In the genomic region with DNA sequence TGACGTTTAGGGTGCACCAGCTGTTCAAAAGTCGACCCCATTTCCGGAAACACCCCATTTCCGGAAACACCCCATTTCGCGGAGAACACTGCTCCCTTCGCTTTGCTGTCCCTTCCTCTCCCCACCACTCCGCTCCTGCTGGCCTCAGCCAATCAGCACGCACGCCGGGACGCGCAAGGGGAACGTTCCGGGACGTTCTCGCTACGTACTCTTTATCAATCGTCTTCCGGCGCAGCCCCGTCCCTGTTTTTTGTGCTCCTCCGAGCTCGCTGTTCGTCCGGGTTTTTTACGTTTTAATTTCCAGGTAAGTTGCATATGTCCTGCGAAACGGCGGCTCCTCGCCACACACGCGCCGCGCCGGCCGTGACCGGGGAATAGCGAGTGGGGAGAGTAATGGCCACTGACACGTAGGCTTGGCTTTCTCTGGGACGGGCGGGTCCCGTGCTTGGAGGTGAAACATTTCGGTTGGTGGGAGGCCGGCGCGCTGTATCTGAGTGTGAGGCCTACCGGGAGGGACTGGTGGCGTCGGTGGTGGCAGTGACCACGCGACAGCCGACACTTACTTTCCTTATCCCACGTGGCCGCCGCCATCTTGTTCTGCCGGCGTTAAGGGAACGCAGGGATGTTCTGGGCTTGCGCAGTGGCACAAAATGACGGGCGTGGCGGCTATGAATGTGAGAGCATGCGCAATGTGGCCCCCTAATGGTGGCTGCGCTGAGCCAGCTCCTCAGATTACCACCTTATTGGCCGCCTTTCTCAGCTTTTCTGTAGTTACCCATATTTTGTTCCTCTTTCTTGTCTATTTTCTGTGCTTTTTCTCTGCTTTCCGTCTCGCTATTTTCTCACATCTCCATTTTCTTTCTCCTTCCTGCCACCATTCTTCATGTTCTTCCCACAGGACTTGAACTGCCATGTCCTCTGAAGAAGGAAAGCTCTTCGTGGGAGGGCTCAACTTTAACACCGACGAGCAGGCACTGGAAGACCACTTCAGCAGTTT, we compare ENCODE assay signal across 1 cellular context.
TF ChIP-seq lines count a peak whose summit lies in the region.

RBM3 (plus strand) TSS at position 215 of the 997 bp plus-strand sequence; CDS start at position 912, 697 bp downstream.

TF ChIP-seq in HepG2, 621 proteins besides CTCF, POLR2A, EP300 and RAD21 (continued from another document and continues in another):
- TF ChIP-seq, protein P1, sequence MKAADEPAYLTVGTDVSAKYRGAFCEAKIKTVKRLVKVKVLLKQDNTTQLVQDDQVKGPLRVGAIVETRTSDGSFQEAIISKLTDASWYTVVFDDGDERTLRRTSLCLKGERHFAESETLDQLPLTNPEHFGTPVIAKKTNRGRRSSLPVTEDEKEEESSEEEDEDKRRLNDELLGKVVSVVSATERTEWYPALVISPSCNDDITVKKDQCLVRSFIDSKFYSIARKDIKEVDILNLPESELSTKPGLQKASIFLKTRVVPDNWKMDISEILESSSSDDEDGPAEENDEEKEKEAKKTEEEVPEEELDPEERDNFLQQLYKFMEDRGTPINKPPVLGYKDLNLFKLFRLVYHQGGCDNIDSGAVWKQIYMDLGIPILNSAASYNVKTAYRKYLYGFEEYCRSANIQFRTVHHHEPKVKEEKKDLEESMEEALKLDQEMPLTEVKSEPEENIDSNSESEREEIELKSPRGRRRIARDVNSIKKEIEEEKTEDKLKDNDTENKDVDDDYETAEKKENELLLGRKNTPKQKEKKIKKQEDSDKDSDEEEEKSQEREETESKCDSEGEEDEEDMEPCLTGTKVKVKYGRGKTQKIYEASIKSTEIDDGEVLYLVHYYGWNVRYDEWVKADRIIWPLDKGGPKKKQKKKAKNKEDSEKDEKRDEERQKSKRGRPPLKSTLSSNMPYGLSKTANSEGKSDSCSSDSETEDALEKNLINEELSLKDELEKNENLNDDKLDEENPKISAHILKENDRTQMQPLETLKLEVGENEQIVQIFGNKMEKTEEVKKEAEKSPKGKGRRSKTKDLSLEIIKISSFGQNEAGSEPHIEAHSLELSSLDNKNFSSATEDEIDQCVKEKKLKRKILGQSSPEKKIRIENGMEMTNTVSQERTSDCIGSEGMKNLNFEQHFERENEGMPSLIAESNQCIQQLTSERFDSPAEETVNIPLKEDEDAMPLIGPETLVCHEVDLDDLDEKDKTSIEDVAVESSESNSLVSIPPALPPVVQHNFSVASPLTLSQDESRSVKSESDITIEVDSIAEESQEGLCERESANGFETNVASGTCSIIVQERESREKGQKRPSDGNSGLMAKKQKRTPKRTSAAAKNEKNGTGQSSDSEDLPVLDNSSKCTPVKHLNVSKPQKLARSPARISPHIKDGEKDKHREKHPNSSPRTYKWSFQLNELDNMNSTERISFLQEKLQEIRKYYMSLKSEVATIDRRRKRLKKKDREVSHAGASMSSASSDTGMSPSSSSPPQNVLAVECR (CRISPR knock-in tag; IDR thresholded peaks at IDR 0.05; ENCODE audit: borderline replicate concordance): peak; percentile 84
- TF ChIP-seq SAFB2 (CRISPR knock-in tag; IDR thresholded peaks at IDR 0.05; ENCODE audit: borderline replicate concordance, low read depth): no peak
- no peak for TF ChIP-seq MIER2 (CRISPR knock-in tag; IDR thresholded peaks at IDR 0.05)
- TF ChIP-seq ZFP36 (IDR thresholded peaks at IDR 0.05; ENCODE audit: borderline replicate concordance, low read depth, low read length, partially characterized antibody): no peak
- TF ChIP-seq PHF8 (CRISPR knock-in tag; IDR thresholded peaks at IDR 0.05): peak; percentile 79
- 0 out of 2 replicates have a peak, but pooled peaks have one; percentile 11 for TF ChIP-seq TGIF2 (CRISPR knock-in tag; IDR thresholded peaks at IDR 0.05)
- no peak for TF ChIP-seq ZNF329 (CRISPR knock-in tag; IDR thresholded peaks at IDR 0.05; ENCODE audit: low read depth)
- TF ChIP-seq, protein P2, sequence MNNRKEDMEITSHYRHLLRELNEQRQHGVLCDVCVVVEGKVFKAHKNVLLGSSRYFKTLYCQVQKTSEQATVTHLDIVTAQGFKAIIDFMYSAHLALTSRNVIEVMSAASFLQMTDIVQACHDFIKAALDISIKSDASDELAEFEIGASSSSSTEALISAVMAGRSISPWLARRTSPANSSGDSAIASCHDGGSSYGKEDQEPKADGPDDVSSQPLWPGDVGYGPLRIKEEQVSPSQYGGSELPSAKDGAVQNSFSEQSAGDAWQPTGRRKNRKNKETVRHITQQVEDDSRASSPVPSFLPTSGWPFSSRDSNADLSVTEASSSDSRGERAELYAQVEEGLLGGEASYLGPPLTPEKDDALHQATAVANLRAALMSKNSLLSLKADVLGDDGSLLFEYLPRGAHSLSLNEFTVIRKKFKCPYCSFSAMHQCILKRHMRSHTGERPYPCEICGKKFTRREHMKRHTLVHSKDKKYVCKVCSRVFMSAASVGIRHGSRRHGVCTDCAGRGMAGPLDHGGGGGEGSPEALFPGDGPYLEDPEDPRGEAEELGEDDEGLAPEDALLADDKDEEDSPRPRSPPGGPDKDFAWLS (CRISPR knock-in tag; IDR thresholded peaks at IDR 0.05; ENCODE audit: borderline replicate concordance): no peak
- TF ChIP-seq ZNF274 (CRISPR knock-in tag; IDR thresholded peaks at IDR 0.05): no peak; the same call in 1 of the 2 replicates
- TF ChIP-seq ZNF468 (CRISPR knock-in tag; IDR thresholded peaks at IDR 0.05): no peak
- TF ChIP-seq ZNF17 (CRISPR knock-in tag; IDR thresholded peaks at IDR 0.05): no peak
- TF ChIP-seq ONECUT2 (CRISPR knock-in tag; IDR thresholded peaks at IDR 0.05): no peak
- TF ChIP-seq SP2 (CRISPR knock-in tag; IDR thresholded peaks at IDR 0.05): 0 out of 2 replicates have a peak, but pooled peaks have one; percentile 44
- TF ChIP-seq JDP2 (CRISPR knock-in tag; IDR thresholded peaks at IDR 0.05; ENCODE audit: borderline replicate concordance): no peak
- TF ChIP-seq, protein P3, sequence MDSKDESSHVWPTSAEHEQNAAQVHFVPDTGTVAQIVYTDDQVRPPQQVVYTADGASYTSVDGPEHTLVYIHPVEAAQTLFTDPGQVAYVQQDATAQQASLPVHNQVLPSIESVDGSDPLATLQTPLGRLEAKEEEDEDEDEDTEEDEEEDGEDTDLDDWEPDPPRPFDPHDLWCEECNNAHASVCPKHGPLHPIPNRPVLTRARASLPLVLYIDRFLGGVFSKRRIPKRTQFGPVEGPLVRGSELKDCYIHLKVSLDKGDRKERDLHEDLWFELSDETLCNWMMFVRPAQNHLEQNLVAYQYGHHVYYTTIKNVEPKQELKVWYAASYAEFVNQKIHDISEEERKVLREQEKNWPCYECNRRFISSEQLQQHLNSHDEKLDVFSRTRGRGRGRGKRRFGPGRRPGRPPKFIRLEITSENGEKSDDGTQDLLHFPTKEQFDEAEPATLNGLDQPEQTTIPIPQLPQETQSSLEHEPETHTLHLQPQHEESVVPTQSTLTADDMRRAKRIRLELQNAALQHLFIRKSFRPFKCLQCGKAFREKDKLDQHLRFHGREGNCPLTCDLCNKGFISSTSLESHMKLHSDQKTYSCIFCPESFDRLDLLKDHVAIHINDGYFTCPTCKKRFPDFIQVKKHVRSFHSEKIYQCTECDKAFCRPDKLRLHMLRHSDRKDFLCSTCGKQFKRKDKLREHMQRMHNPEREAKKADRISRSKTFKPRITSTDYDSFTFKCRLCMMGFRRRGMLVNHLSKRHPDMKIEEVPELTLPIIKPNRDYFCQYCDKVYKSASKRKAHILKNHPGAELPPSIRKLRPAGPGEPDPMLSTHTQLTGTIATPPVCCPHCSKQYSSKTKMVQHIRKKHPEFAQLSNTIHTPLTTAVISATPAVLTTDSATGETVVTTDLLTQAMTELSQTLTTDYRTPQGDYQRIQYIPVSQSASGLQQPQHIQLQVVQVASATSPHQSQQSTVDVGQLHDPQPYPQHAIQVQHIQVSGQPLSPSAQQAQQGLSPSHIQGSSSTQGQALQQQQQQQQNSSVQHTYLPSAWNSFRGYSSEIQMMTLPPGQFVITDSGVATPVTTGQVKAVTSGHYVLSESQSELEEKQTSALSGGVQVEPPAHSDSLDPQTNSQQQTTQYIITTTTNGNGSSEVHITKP (CRISPR knock-in tag; IDR thresholded peaks at IDR 0.05; ENCODE audit: low read depth): no peak
- TF ChIP-seq ZFP37 (CRISPR knock-in tag; IDR thresholded peaks at IDR 0.05; ENCODE audit: borderline replicate concordance): peak; percentile 75; the same call in 1 of the 2 replicates
- 0 out of 2 replicates have a peak, but pooled peaks have one; percentile 17 for TF ChIP-seq ZNF614 (CRISPR knock-in tag; IDR thresholded peaks at IDR 0.05; ENCODE audit: borderline replicate concordance)
- TF ChIP-seq MED13 (CRISPR knock-in tag; IDR thresholded peaks at IDR 0.05): no peak
- TF ChIP-seq, protein P4, sequence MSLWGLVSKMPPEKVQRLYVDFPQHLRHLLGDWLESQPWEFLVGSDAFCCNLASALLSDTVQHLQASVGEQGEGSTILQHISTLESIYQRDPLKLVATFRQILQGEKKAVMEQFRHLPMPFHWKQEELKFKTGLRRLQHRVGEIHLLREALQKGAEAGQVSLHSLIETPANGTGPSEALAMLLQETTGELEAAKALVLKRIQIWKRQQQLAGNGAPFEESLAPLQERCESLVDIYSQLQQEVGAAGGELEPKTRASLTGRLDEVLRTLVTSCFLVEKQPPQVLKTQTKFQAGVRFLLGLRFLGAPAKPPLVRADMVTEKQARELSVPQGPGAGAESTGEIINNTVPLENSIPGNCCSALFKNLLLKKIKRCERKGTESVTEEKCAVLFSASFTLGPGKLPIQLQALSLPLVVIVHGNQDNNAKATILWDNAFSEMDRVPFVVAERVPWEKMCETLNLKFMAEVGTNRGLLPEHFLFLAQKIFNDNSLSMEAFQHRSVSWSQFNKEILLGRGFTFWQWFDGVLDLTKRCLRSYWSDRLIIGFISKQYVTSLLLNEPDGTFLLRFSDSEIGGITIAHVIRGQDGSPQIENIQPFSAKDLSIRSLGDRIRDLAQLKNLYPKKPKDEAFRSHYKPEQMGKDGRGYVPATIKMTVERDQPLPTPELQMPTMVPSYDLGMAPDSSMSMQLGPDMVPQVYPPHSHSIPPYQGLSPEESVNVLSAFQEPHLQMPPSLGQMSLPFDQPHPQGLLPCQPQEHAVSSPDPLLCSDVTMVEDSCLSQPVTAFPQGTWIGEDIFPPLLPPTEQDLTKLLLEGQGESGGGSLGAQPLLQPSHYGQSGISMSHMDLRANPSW (CRISPR knock-in tag; IDR thresholded peaks at IDR 0.05; ENCODE audit: borderline replicate concordance): no peak
- peak; percentile 61 for TF ChIP-seq HOXA3 (CRISPR knock-in tag; IDR thresholded peaks at IDR 0.05)
- no peak for TF ChIP-seq ATF5 (CRISPR knock-in tag; IDR thresholded peaks at IDR 0.05; ENCODE audit: low read depth)
- no peak for TF ChIP-seq SIX4 (CRISPR knock-in tag; IDR thresholded peaks at IDR 0.05)
- peak; percentile 48; the same call in 1 of the 2 replicates for TF ChIP-seq ETV5 (CRISPR knock-in tag; IDR thresholded peaks at IDR 0.05; ENCODE audit: borderline replicate concordance)
- TF ChIP-seq ASH2L (IDR thresholded peaks at IDR 0.05; ENCODE audit: insufficient read length, low read depth, low read length): peak; percentile 51
- TF ChIP-seq ZNF891 (CRISPR knock-in tag; IDR thresholded peaks at IDR 0.05): no peak; the same call in 1 of the 2 replicates
- TF ChIP-seq ZNF547 (CRISPR knock-in tag; IDR thresholded peaks at IDR 0.05): peak; percentile 74; the same call in 1 of the 2 replicates
- no peak for TF ChIP-seq MED1 (CRISPR knock-in tag; IDR thresholded peaks at IDR 0.05)
- TF ChIP-seq PPARG (CRISPR knock-in tag; conservative IDR thresholded peaks at IDR 0.05): 0 out of 2 replicates have a peak, but pooled peaks have one; percentile 13
- TF ChIP-seq DNMT1 (CRISPR knock-in tag; IDR thresholded peaks at IDR 0.05): no peak
- 0 out of 2 replicates have a peak, but pooled peaks have one; percentile 36 for TF ChIP-seq ZNF557 (CRISPR knock-in tag; IDR thresholded peaks at IDR 0.05)
- TF ChIP-seq CCAR2 (optimal IDR thresholded peaks at IDR 0.05; ENCODE audit: low read depth, low read length): no peak
- no peak for TF ChIP-seq RORA (CRISPR knock-in tag; IDR thresholded peaks at IDR 0.05)
- no peak for TF ChIP-seq ATAD3A (CRISPR knock-in tag; IDR thresholded peaks at IDR 0.05)
- no peak for TF ChIP-seq MZF1 (CRISPR knock-in tag; IDR thresholded peaks at IDR 0.05; ENCODE audit: borderline replicate concordance)
- 0 out of 2 replicates have a peak, but pooled peaks have one; percentile 56 for TF ChIP-seq RFXAP (CRISPR knock-in tag; IDR thresholded peaks at IDR 0.05; ENCODE audit: borderline replicate concordance)
- TF ChIP-seq PHF20 (CRISPR knock-in tag; IDR thresholded peaks at IDR 0.05): peak; percentile 96
- peak; percentile 83 for TF ChIP-seq NFYB (CRISPR knock-in tag; IDR thresholded peaks at IDR 0.05)
- peak; percentile 29; the same call in 1 of the 2 replicates for TF ChIP-seq SMAD1 (CRISPR knock-in tag; IDR thresholded peaks at IDR 0.05; ENCODE audit: borderline replicate concordance, low read depth)
- TF ChIP-seq MATR3 (CRISPR knock-in tag; IDR thresholded peaks at IDR 0.05): no peak
- no peak for TF ChIP-seq TBL1XR1 (IDR thresholded peaks at IDR 0.05; ENCODE audit: borderline replicate concordance, low read length, partially characterized antibody)
- TF ChIP-seq ZFAT (CRISPR knock-in tag; conservative IDR thresholded peaks at IDR 0.05): no peak
- TF ChIP-seq, protein P5, sequence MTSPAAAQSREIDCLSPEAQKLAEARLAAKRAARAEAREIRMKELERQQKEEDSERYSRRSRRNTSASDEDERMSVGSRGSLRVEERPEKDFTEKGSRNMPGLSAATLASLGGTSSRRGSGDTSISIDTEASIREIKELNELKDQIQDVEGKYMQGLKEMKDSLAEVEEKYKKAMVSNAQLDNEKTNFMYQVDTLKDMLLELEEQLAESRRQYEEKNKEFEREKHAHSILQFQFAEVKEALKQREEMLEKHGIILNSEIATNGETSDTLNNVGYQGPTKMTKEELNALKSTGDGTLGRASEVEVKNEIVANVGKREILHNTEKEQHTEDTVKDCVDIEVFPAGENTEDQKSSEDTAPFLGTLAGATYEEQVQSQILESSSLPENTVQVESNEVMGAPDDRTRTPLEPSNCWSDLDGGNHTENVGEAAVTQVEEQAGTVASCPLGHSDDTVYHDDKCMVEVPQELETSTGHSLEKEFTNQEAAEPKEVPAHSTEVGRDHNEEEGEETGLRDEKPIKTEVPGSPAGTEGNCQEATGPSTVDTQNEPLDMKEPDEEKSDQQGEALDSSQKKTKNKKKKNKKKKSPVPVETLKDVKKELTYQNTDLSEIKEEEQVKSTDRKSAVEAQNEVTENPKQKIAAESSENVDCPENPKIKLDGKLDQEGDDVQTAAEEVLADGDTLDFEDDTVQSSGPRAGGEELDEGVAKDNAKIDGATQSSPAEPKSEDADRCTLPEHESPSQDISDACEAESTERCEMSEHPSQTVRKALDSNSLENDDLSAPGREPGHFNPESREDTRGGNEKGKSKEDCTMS (CRISPR knock-in tag; conservative IDR thresholded peaks at IDR 0.05): no peak
- peak; percentile 30 for TF ChIP-seq IRF2 (CRISPR knock-in tag; IDR thresholded peaks at IDR 0.05)
- 0 out of 2 replicates have a peak, but pooled peaks have one; percentile 55 for TF ChIP-seq HNRNPL (IDR thresholded peaks at IDR 0.05; ENCODE audit: low read depth, low read length)
- peak; percentile 93 for TF ChIP-seq YY1 (IDR thresholded peaks at IDR 0.05; ENCODE audit: insufficient read depth, insufficient replicate concordance, low read depth, low read length)
- TF ChIP-seq SOX5 (CRISPR knock-in tag; IDR thresholded peaks at IDR 0.05; ENCODE audit: borderline replicate concordance): no peak
- 0 out of 2 replicates have a peak, but pooled peaks have one; percentile 53 for TF ChIP-seq SP4 (CRISPR knock-in tag; IDR thresholded peaks at IDR 0.05)
- TF ChIP-seq DR1 (CRISPR knock-in tag; IDR thresholded peaks at IDR 0.05): peak; percentile 68; the same call in 1 of the 2 replicates
- TF ChIP-seq CHD2 (IDR thresholded peaks at IDR 0.05; ENCODE audit: low read depth, low read length): no peak
